ENCODE assay signal across 19 cellular contexts in genomic region chr16:88368994-88369393, GRCh38. TPM values are rescaled to one million over a fixed set of nuclear protein-coding genes. Genes with fewer than 3 reads are reported as not detected.
DNase-seq lines count a peak whose midpoint lies in the region; ATAC-seq and TF ChIP-seq lines count a peak whose summit lies in the region.
"Had no signal": no experiment of that assay in that cellular context is flagged by ENCODE, and none has a peak within 500 bp of the region (broad histone marks: within the 10 kb centered on the region; RNA-seq: fewer than 3 reads in every experiment).

No MANE protein-coding gene starts in this region.

- CTCF ChIA-PET in WTC11 (lab: Charles Lee) = interaction anchor here (1.0 to 2.0 kb wide), 2 partner anchors 31 to 68 kb away, joined by 3 to 8 read pairs; no protein-coding TSS in a partner anchor

- H3K27ac ChIP-seq in left ventricle myocardium inferior (replicated peaks) (no peak overlapping the region), tibial artery (no peak overlapping the region)
- H3K27ac ChIP-seq: BLaER1 treated with 17β-estradiol and CSF1 and Interleukin-3, amounts not matched to agents 10 nM and 100 nM had no signal

- DNase-seq in left cardiac atrium = peak; percentile 5
- DNase-seq in left ventricle myocardium inferior = no peak
- peak; percentile 20 for DNase-seq in NAMALWA (ENCODE audit: low spot score)
- DNase-seq in WTC11 (ENCODE audit: low spot score) = peak; percentile 6
- peak; percentile 0 for DNase-seq in nephron progenitor cell
- no peak for DNase-seq in effector CD8-positive, alpha-beta T cell (lab: John Stamatoyannopoulos, UW)
- DNase-seq in tibial artery = no peak
- no peak for DNase-seq in COLO829 (ENCODE audit: low spot score)
- DNase-seq: Caco-2; CD4-positive, CD25-positive, alpha-beta regulatory T cell; DMS79 treated with DMSO at 0.1 percent for 48 hours; GF-D8; GOT3; H9 had no signal

- H3K36me3 ChIP-seq in left ventricle myocardium inferior (no peaks in the 10 kb centered on the region), tibial artery (no peaks in the 10 kb centered on the region)
- H3K36me3 ChIP-seq: BLaER1 treated with 17β-estradiol and CSF1 and Interleukin-3, amounts not matched to agents 10 nM and 100 nM had no signal

- H3K36me3 Mint-ChIP-seq in WTC11 = no peaks in the 10 kb centered on the region
- H3K36me3 Mint-ChIP-seq in nephron progenitor cell (ENCODE audit: low read depth) = no peaks in the 10 kb centered on the region
- H3K36me3 Mint-ChIP-seq: CD4-positive, CD25-positive, alpha-beta regulatory T cell; IgD-negative memory B cell had no signal

- ATAC-seq in left cardiac atrium (no peak), WTC11 (no peak)
- ATAC-seq: HepG2 had no signal

- TF ChIP-seq CTCF in left ventricle myocardium inferior (IDR thresholded peaks at IDR 0.05; ENCODE audit: borderline replicate concordance) (no peak), WTC11 (IDR thresholded peaks at IDR 0.05) (no peak), nephron progenitor cell (IDR thresholded peaks at IDR 0.05) (no peak), tibial artery (IDR thresholded peaks at IDR 0.05) (no peak)

- no peaks in the 10 kb centered on the region for H3K9me3 ChIP-seq in left ventricle myocardium inferior (replicated peaks)
- H3K9me3 ChIP-seq in tibial artery = no peaks in the 10 kb centered on the region

- H3K9me3 Mint-ChIP-seq in WTC11 (peaks cover 4% of the 10 kb centered on the region), nephron progenitor cell (no peaks in the 10 kb centered on the region)
- H3K9me3 Mint-ChIP-seq: H9 had no signal

- H3K27me3 Mint-ChIP-seq in WTC11 (ENCODE audit: low read depth) (no peaks in the 10 kb centered on the region), nephron progenitor cell (ENCODE audit: low read depth, poor library complexity) (peaks cover 11% of the 10 kb centered on the region)
- H3K27me3 Mint-ChIP-seq: CD4-positive, CD25-positive, alpha-beta regulatory T cell; IgD-negative memory B cell had no signal

- POLR2A ChIA-PET in WTC11 (lab: Charles Lee) = no interaction called here

- H3K4me1 Mint-ChIP-seq in WTC11 (no peaks in the 10 kb centered on the region), nephron progenitor cell (no peaks in the 10 kb centered on the region)
- H3K4me1 Mint-ChIP-seq: CD4-positive, CD25-positive, alpha-beta regulatory T cell; CD8-positive, alpha-beta memory T cell; H9 had no signal

- no peaks in the 10 kb centered on the region for H3K4me1 ChIP-seq in left ventricle myocardium inferior
- H3K4me1 ChIP-seq in tibial artery = no peaks in the 10 kb centered on the region
- H3K4me1 ChIP-seq: Caco-2 had no signal

- H3K4me3 ChIP-seq in left ventricle myocardium inferior = no peak overlapping the region
- no peak overlapping the region for H3K4me3 ChIP-seq in tibial artery
- H3K4me3 ChIP-seq: BLaER1 treated with 17β-estradiol and CSF1 and Interleukin-3, amounts not matched to agents 10 nM and 100 nM had no signal

- intact Hi-C loops in left cardiac atrium (cut with DNase I) (no loop called here), left ventricle myocardium inferior (cut with micrococcal nuclease) (no loop called here), tibial artery (cut with DNase I; ENCODE audit: low total_unique reads) (no loop called here)

- H3K27ac Mint-ChIP-seq in WTC11 (no peak overlapping the region), nephron progenitor cell (no peak overlapping the region)
- H3K27ac Mint-ChIP-seq: B cell; CD4-positive, CD25-positive, alpha-beta regulatory T cell; CD8-positive, alpha-beta memory T cell; IgD-negative memory B cell had no signal

- H3K4me3 Mint-ChIP-seq in WTC11 = no peak overlapping the region
- H3K4me3 Mint-ChIP-seq in nephron progenitor cell = no peak overlapping the region
- H3K4me3 Mint-ChIP-seq: B cell; CD4-positive, CD25-positive, alpha-beta regulatory T cell; CD8-positive, alpha-beta memory T cell; H9; IgD-negative memory B cell had no signal

- H3K27me3 ChIP-seq in left ventricle myocardium inferior (ENCODE audit: low read depth) = peaks cover 28% of the 10 kb centered on the region
- peaks cover 0 to 13% of the 10 kb centered on the region in 2 donors for H3K27me3 ChIP-seq in tibial artery

TF ChIP-seq in WTC11, 78 proteins besides CTCF, POLR2A, EP300 and RAD21:
- no peak for TF ChIP-seq USF2 (CRISPR knock-in tag; IDR thresholded peaks at IDR 0.05)
- no peak for TF ChIP-seq USF1 (CRISPR knock-in tag; IDR thresholded peaks at IDR 0.05)
- no peak for TF ChIP-seq SMAD3 (CRISPR knock-in tag; IDR thresholded peaks at IDR 0.05; ENCODE audit: borderline replicate concordance)
- TF ChIP-seq JAZF1 (CRISPR knock-in tag; IDR thresholded peaks at IDR 0.05) = no peak
- TF ChIP-seq NR1H2 (CRISPR knock-in tag; IDR thresholded peaks at IDR 0.05) = no peak
- TF ChIP-seq TCF7 (CRISPR knock-in tag; IDR thresholded peaks at IDR 0.05; ENCODE audit: low read depth) = no peak

RNA-seq across cellular contexts. Expression of gene ZNF469, which starts 13.8 kb away (rescaled TPM):
- total RNA-seq in left cardiac atrium (1 to 10 TPM in 1 of 2 donors, under 1 TPM in 1; 0.65 to 1.7 TPM), left ventricle myocardium inferior (0.74 TPM), WTC11 (2021) (1.8 to 3.2 TPM (median 2.4 TPM) in 3 replicates)
- total RNA-seq: HepG2 had no signal

Comparison
In these comparisons a context has a peak if more than half of its experiments do, and no peak if none do; other contexts are left out.
1. DNase-seq: peak in left cardiac atrium (single experiment), NAMALWA (single experiment), WTC11 (single experiment) and nephron progenitor cell (single experiment); none in left ventricle myocardium inferior (single experiment), effector CD8-positive, alpha-beta T cell (single experiment), tibial artery (0 of 2) and COLO829 (single experiment).